In genomic region chr10:125555267-125555666, GRCh38 we compare ENCODE assay signal across 1 cellular context.
TF ChIP-seq lines count a peak whose summit lies in the region.

No MANE protein-coding gene starts in this region.

TF ChIP-seq in GM23338, 12 proteins besides CTCF, POLR2A, EP300 and RAD21 (continued from another document):
- TF ChIP-seq ZNF462 (CRISPR knock-in tag; IDR thresholded peaks at IDR 0.05): no peak
- no peak for TF ChIP-seq NANOG (IDR thresholded peaks at IDR 0.05; ENCODE audit: borderline replicate concordance)
- TF ChIP-seq POLR2AphosphoS5 (IDR thresholded peaks at IDR 0.05; ENCODE audit: low read depth): no peak
- TF ChIP-seq EZH2phosphoT487 (IDR thresholded peaks at IDR 0.05; ENCODE audit: unreplicated experiment): no peak
- TF ChIP-seq, protein P1, sequence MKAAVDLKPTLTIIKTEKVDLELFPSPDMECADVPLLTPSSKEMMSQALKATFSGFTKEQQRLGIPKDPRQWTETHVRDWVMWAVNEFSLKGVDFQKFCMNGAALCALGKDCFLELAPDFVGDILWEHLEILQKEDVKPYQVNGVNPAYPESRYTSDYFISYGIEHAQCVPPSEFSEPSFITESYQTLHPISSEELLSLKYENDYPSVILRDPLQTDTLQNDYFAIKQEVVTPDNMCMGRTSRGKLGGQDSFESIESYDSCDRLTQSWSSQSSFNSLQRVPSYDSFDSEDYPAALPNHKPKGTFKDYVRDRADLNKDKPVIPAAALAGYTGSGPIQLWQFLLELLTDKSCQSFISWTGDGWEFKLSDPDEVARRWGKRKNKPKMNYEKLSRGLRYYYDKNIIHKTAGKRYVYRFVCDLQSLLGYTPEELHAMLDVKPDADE (IDR thresholded peaks at IDR 0.05): no peak
- no peak for TF ChIP-seq JUNB (IDR thresholded peaks at IDR 0.05; ENCODE audit: unreplicated experiment)
- TF ChIP-seq, protein P2, sequence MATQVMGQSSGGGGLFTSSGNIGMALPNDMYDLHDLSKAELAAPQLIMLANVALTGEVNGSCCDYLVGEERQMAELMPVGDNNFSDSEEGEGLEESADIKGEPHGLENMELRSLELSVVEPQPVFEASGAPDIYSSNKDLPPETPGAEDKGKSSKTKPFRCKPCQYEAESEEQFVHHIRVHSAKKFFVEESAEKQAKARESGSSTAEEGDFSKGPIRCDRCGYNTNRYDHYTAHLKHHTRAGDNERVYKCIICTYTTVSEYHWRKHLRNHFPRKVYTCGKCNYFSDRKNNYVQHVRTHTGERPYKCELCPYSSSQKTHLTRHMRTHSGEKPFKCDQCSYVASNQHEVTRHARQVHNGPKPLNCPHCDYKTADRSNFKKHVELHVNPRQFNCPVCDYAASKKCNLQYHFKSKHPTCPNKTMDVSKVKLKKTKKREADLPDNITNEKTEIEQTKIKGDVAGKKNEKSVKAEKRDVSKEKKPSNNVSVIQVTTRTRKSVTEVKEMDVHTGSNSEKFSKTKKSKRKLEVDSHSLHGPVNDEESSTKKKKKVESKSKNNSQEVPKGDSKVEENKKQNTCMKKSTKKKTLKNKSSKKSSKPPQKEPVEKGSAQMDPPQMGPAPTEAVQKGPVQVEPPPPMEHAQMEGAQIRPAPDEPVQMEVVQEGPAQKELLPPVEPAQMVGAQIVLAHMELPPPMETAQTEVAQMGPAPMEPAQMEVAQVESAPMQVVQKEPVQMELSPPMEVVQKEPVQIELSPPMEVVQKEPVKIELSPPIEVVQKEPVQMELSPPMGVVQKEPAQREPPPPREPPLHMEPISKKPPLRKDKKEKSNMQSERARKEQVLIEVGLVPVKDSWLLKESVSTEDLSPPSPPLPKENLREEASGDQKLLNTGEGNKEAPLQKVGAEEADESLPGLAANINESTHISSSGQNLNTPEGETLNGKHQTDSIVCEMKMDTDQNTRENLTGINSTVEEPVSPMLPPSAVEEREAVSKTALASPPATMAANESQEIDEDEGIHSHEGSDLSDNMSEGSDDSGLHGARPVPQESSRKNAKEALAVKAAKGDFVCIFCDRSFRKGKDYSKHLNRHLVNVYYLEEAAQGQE (IDR thresholded peaks at IDR 0.05; ENCODE audit: unreplicated experiment): no peak
- TF ChIP-seq STAT1 (IDR thresholded peaks at IDR 0.05; ENCODE audit: unreplicated experiment): no peak
